ENCODE assay signal across 9 cellular contexts in the genomic region with DNA sequence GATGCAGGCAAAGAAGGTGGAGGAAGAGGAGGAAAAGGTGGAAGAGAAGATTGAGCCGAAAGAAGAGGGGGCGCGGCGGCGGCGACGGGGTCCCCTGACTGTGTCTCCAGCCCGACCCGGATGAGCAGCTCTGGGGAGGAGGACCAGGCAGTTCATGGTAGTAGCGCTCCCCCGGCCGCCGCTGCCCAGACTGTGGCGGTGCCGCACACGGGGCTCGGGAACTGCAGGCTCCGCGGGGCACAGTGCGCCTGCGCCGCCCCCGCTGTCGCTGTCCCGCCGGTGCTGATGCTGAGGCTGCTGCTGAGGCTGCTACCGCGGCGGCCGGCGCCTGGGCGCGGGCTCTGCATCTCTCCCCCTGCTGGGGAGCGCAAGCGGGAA. TPM values are rescaled to one million over a fixed set of nuclear protein-coding genes. Genes with fewer than 3 reads are reported as not detected.
DNase-seq lines count a peak whose midpoint lies in the region; ATAC-seq lines count a peak whose summit lies in the region.
"Had no signal": no experiment of that assay in that cellular context is flagged by ENCODE, and none has a peak within 500 bp of the region (broad histone marks: within the 10 kb centered on the region; RNA-seq: fewer than 3 reads in every experiment).

A gene with protein sequence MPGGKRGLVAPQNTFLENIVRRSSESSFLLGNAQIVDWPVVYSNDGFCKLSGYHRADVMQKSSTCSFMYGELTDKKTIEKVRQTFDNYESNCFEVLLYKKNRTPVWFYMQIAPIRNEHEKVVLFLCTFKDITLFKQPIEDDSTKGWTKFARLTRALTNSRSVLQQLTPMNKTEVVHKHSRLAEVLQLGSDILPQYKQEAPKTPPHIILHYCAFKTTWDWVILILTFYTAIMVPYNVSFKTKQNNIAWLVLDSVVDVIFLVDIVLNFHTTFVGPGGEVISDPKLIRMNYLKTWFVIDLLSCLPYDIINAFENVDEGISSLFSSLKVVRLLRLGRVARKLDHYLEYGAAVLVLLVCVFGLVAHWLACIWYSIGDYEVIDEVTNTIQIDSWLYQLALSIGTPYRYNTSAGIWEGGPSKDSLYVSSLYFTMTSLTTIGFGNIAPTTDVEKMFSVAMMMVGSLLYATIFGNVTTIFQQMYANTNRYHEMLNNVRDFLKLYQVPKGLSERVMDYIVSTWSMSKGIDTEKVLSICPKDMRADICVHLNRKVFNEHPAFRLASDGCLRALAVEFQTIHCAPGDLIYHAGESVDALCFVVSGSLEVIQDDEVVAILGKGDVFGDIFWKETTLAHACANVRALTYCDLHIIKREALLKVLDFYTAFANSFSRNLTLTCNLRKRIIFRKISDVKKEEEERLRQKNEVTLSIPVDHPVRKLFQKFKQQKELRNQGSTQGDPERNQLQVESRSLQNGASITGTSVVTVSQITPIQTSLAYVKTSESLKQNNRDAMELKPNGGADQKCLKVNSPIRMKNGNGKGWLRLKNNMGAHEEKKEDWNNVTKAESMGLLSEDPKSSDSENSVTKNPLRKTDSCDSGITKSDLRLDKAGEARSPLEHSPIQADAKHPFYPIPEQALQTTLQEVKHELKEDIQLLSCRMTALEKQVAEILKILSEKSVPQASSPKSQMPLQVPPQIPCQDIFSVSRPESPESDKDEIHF (minus strand): TSS at position 225 of the 378 bp plus-strand sequence. CDS start 272 bp downstream, outside the sequence.

- no peaks in the 10 kb centered on the region for H3K9me3 ChIP-seq in HUES48 (ENCODE audit: control insufficient read depth, insufficient read depth, low read length)

- DNase-seq in EL (peak; percentile 57), T1000 (lab: John Stamatoyannopoulos, UW) (peak; percentile 73), globus pallidus (ENCODE audit: low spot score) (peak; percentile 16), sciatic nerve (ENCODE audit: low spot score) (peak; percentile 53), SKM-1 (lab: John Stamatoyannopoulos, UW; ENCODE audit: unreplicated experiment) (no peak)

- ATAC-seq in sciatic nerve, result peak; percentile 59
- no peak for ATAC-seq in HG03097 (IDR thresholded peaks at IDR 0.05; ENCODE audit: low FRiP score, unreplicated experiment)
- no peak for ATAC-seq in GM19452 (IDR thresholded peaks at IDR 0.05; ENCODE audit: unreplicated experiment)

- no peaks in the 10 kb centered on the region for H3K36me3 ChIP-seq in HUES48 (ENCODE audit: control insufficient read depth, insufficient read depth, low read length)

- no peak within 1 kb of the TSS for H3K9ac ChIP-seq in HUES48 (ENCODE audit: low read depth, low read length)

- intact Hi-C loops in sciatic nerve (cut with DNase I), result no loop called here

- peak within 1 kb of the TSS; percentile 80 for H3K4me3 ChIP-seq in HUES48 (ENCODE audit: low read depth, low read length)

- H3K27me3 ChIP-seq in HUES48 (ENCODE audit: control insufficient read depth, insufficient read depth, low read length), result peaks cover 65% of the 10 kb centered on the region

- H3K27ac ChIP-seq in HUES48 (ENCODE audit: low read depth, low read length), result peak within 1 kb of the TSS; percentile 60
- H3K27ac ChIP-seq: HL-60 had no signal

- H3K4me1 ChIP-seq in HUES48 (ENCODE audit: control insufficient read depth, insufficient read depth, low read length), result 0 out of 2 replicates have a peak, but pooled peaks cover 13% of the 10 kb centered on the region

RNA-seq across cellular contexts. Expression of the gene that starts here (rescaled TPM):
- not detected for total RNA-seq in sciatic nerve

Comparison
In these comparisons a context has a peak if more than half of its experiments do, and no peak if none do; other contexts are left out.
1. Peak in DNase-seq and ATAC-seq in sciatic nerve; RNA of the gene not detected or under 1 TPM.